ENCODE assay signal across 1 cellular context in the genomic region with DNA sequence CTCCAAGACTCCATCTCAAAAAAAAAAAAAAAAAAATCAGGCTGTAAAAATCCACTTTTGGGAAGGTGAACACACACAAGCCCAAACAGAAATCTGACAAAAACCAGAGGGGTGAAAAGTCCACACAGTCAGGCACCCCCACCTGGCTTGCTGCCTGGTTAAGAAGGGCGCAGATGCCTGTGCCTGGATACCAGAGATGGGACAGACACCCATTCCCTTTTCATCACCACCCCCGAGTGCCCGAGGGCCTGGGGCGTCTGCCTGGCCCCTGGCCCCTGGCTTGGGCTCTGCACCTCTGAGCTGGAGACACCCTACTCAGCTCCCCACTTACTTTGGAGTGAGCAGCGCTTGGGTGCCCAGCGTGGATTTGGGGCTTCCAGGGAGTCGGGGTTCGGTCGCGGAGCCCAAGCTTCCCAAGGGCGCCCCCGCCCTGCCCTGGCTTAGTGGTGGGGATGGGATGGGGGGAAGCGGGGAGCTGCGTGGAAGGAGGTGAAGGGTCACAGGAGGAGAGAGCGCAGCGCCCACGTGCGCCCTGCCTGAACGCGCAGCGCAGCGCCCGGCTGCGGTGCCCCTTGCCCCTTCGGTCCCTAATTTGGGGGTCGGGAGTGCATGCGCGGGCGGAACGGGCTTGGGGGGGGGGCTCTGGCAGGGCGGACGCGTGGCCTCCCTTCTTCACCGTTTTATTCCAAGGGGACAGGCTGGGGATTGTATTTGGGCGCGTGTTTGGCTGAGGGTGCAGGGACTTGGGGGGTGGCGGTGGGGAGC.
TF ChIP-seq lines count a peak whose summit lies in the region.

No MANE protein-coding gene starts in this region.

TF ChIP-seq in H1, 55 proteins besides CTCF, POLR2A, EP300 and RAD21:
- TF ChIP-seq SUZ12 (IDR thresholded peaks at IDR 0.05; ENCODE audit: low read length) (peak; percentile 93), EZH2 (IDR thresholded peaks at IDR 0.05; ENCODE audit: low read depth, low read length, severe bottlenecking) (peak; percentile 93), RNF2 (IDR thresholded peaks at IDR 0.05; ENCODE audit: borderline replicate concordance, low read depth, low read length, missing control alignments, poor library complexity, severe bottlenecking) (peak; percentile 14), GTF2F1 (IDR thresholded peaks at IDR 0.05; ENCODE audit: borderline replicate concordance, low read depth, low read length) (no peak), CBX8 (IDR thresholded peaks at IDR 0.05; ENCODE audit: borderline replicate concordance, low read depth, low read length) (peak; percentile 43; the same call in 1 of the 2 replicates), POU5F1 (IDR thresholded peaks at IDR 0.05; ENCODE audit: low read depth, low read length) (no peak), CTBP2 (IDR thresholded peaks at IDR 0.05; ENCODE audit: borderline replicate concordance, insufficient read depth, insufficient read length, low read length) (peak; percentile 70)
- TF ChIP-seq, protein P1, sequence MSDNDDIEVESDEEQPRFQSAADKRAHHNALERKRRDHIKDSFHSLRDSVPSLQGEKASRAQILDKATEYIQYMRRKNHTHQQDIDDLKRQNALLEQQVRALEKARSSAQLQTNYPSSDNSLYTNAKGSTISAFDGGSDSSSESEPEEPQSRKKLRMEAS (IDR thresholded peaks at IDR 0.05), result peak; percentile 34; the same call in 1 of the 2 replicates
TF ChIP-seq in H1: peak in this region for 6.
